Comparison of ENCODE assay signal across 9 cellular contexts in the genomic region with DNA sequence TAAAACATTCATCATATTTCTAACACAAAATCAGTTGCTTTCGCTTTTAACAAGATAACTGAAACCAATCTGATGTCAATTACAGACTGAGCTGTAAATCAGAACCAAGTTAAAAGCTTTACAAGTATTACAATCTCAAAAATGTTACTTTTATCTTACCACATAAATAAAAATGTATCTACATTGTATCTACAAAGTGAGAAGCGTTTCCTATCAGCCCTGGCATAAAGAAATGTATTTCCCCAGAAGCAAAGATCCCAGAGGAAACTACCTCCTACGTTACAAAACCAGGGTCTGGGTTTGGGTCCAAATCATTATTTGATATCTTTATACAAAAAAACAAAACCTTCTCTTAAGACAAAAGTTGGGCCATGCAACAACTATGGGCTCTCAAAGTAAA. TPM values are rescaled to one million over a fixed set of nuclear protein-coding genes. Genes with fewer than 3 reads are reported as not detected.
DNase-seq lines count a peak whose midpoint lies in the region; ATAC-seq, FAIRE-seq and TF ChIP-seq lines count a peak whose summit lies in the region.
"Had no signal": no experiment of that assay in that cellular context is flagged by ENCODE, and none has a peak within 500 bp of the region (broad histone marks: within the 10 kb centered on the region; RNA-seq: fewer than 3 reads in every experiment).

No MANE protein-coding gene starts in this region.

- SMC1A ChIA-PET in GM12878 (lab: Charles Lee; ENCODE audit: uncharacterized antibody, unreplicated experiment), result interaction anchor here (0.6 kb wide), 1 partner anchor 19 kb away, joined by 4 read pairs; no protein-coding TSS in a partner anchor

- H2AFZ ChIP-seq in GM12878 (ENCODE audit: control insufficient read depth, low read depth, low read length), result no peak overlapping the region

- peaks cover 43% of the 10 kb centered on the region for H3K79me2 ChIP-seq in GM12878 (ENCODE audit: control insufficient read depth, insufficient read depth, low read length)

- H3K36me3 Mint-ChIP-seq in activated T-cell treated with anti-CD3 and anti-CD28 coated beads, Interleukin-2, amount 50 U/mL, for 24 hours (ENCODE audit: low read depth), result peaks cover 12% of the 10 kb centered on the region

- H3K9me3 ChIP-seq in GM12878 (replicated peaks; ENCODE audit: control insufficient read depth, insufficient read depth, low read length), result no peaks in the 10 kb centered on the region
- H3K9me3 ChIP-seq in liver (ENCODE audit: control insufficient read depth in 4 of 4, low read length in 3 of 4), result no peaks in the 10 kb centered on the region
- H3K9me3 ChIP-seq in thoracic aorta, result no peaks in the 10 kb centered on the region

- H3K4me3 ChIP-seq in GM12878 (0 out of 2 replicates have a peak overlapping the region, but pooled peaks have one; percentile 64), liver (ENCODE audit: low read depth in 1 of 3, low read length in 3 of 3) (peak overlapping the region in 2 of 3 donors; percentile 27 to 43), thoracic aorta (peak overlapping the region; percentile 97)

- ATAC-seq in GM12878, result no peak
- ATAC-seq in thoracic aorta (ENCODE audit: insufficient number of reproducible peaks, low FRiP score, low read depth), result no peak
- ATAC-seq in GM21423 (IDR thresholded peaks at IDR 0.05; ENCODE audit: unreplicated experiment), result no peak

- CTCF ChIA-PET in GM12878 (lab: Yijun Ruan, JAX), result no interaction called here

- FAIRE-seq in GM12878 (lab: Jason Lieb, UNC) (no peak), urothelium cell line (lab: Jason Lieb, UNC) (no peak)

- TF ChIP-seq POLR2A in GM12878 (IDR thresholded peaks at IDR 0.05; ENCODE audit: low read depth, low read length), result no peak

- no peak for TF ChIP-seq RAD21 in GM12878 (IDR thresholded peaks at IDR 0.05; ENCODE audit: insufficient read depth, low read depth, low read length)
- no peak for TF ChIP-seq RAD21 in liver (IDR thresholded peaks at IDR 0.05)

- no TSS peak for BruUV-seq in GM12878 (replicated peaks; lab: Mats Ljungman, UMichigan)

- H3K27ac Mint-ChIP-seq in activated T-cell treated with anti-CD3 and anti-CD28 coated beads, Interleukin-2, amount 50 U/mL, for 24 hours, result peak overlapping the region; percentile 76

- no peaks in the 10 kb centered on the region for H4K20me1 ChIP-seq in GM12878 (ENCODE audit: control insufficient read depth, insufficient read depth)

- H3K27me3 ChIP-seq in GM12878 (replicated peaks in 1 of 2; ENCODE audit: control insufficient read depth in 2 of 2, insufficient read depth in 2 of 2, low read length in 1 of 2) (no peaks in the 10 kb centered on the region), liver (ENCODE audit: control insufficient read depth in 4 of 4, insufficient read depth in 4 of 4, low read length in 3 of 4) (no peaks in the 10 kb centered on the region), thoracic aorta (replicated peaks; ENCODE audit: insufficient read depth) (no peaks in the 10 kb centered on the region)

- in situ Hi-C loops in GM12878 (cut with MboI), result no loop called here

- H3K9me3 Mint-ChIP-seq in activated T-cell treated with anti-CD3 and anti-CD28 coated beads, Interleukin-2, amount 50 U/mL, for 24 hours, result no peaks in the 10 kb centered on the region
- H3K9me3 Mint-ChIP-seq: CD14-positive monocyte had no signal

- peak overlapping the region; percentile 83 for H3K4me3 Mint-ChIP-seq in activated T-cell treated with anti-CD3 and anti-CD28 coated beads, Interleukin-2, amount 50 U/mL, for 24 hours

- no peak for TF ChIP-seq EP300 in GM12878 (IDR thresholded peaks at IDR 0.05; ENCODE audit: borderline replicate concordance in 1 of 2, control insufficient read depth in 1 of 2, low read depth in 2 of 2, low read length in 2 of 2)

- H3K4me1 Mint-ChIP-seq in activated T-cell treated with anti-CD3 and anti-CD28 coated beads, Interleukin-2, amount 50 U/mL, for 24 hours (ENCODE audit: low read depth), result peaks cover 57% of the 10 kb centered on the region

- no peak overlapping the region for H3K4me2 ChIP-seq in GM12878 (ENCODE audit: control insufficient read depth, insufficient read depth)

- TF ChIP-seq CTCF in GM12878 (IDR thresholded peaks at IDR 0.05 in 2 of 3, conservative IDR thresholded peaks at IDR 0.05 in 1 of 3; ENCODE audit: control insufficient read depth in 2 of 3, extremely low read depth in 1 of 3, insufficient read depth in 1 of 3, low read depth in 3 of 3, low read length in 3 of 3), result no peak
- no peak for TF ChIP-seq CTCF in liver (IDR thresholded peaks at IDR 0.05; ENCODE audit: low read depth, low read length, missing input control)
- no peak for TF ChIP-seq CTCF in thoracic aorta (IDR thresholded peaks at IDR 0.05)

- intact Hi-C loops in GM12878 (cut with micrococcal nuclease; ENCODE audit: unreplicated experiment), result loop anchor here (5.0 kb wide), 1 partner anchor 99 kb away; no protein-coding TSS in a partner anchor

- H3K9ac ChIP-seq in GM12878 (ENCODE audit: control insufficient read depth, insufficient read depth, low read length) (no peak overlapping the region), liver (ENCODE audit: low read depth in 1 of 2, low read length in 2 of 2) (peak overlapping the region in 1 of 2 donors; percentile 79)

- H3K4me1 ChIP-seq in GM12878 (ENCODE audit: control insufficient read depth, insufficient read depth, low read length), result peaks cover 12% of the 10 kb centered on the region
- H3K4me1 ChIP-seq in liver (ENCODE audit: control insufficient read depth in 4 of 4, insufficient read depth in 4 of 4, low read length in 3 of 4), result peaks cover 0 to 36% (median 26%) of the 10 kb centered on the region in 4 donors
- peaks cover 25 to 55% of the 10 kb centered on the region in 2 donors for H3K4me1 ChIP-seq in thoracic aorta (ENCODE audit: control insufficient read depth in 1 of 2, low read depth in 2 of 2)

- POLR2A ChIA-PET in GM12878 (lab: Charles Lee), result no interaction called here

- H3K27ac ChIP-seq in GM12878 (ENCODE audit: control insufficient read depth, insufficient read depth), result no peak overlapping the region
- H3K27ac ChIP-seq in liver (ENCODE audit: low read depth in 1 of 2, low read length in 2 of 2), result peak overlapping the region; percentile 75 to 84
- H3K27ac ChIP-seq in thoracic aorta, result peak overlapping the region; percentile 93 to 99

- 73% methylated on average over 3 of the region's 3 CpGs for WGBS in GM12878 (ENCODE audit: insufficient coverage, insufficient replicate concordance, low lambda C conversion rate, missing lambda C conversion rate)
- 25% methylated on average over 3 of the region's 3 CpGs for WGBS in liver

- H3K36me3 ChIP-seq in GM12878 (ENCODE audit: control insufficient read depth in 2 of 2, insufficient read depth in 2 of 2, low read length in 1 of 2) (no peaks in the 10 kb centered on the region; a peak in 1 of 4 replicates), liver (ENCODE audit: control insufficient read depth in 4 of 4, insufficient read depth in 3 of 4, low read depth in 1 of 4, low read length in 3 of 4) (no peaks in the 10 kb centered on the region), thoracic aorta (no peaks in the 10 kb centered on the region)

- no peaks in the 10 kb centered on the region for H3K27me3 Mint-ChIP-seq in activated T-cell treated with anti-CD3 and anti-CD28 coated beads, Interleukin-2, amount 50 U/mL, for 24 hours

- RAD21 ChIA-PET in GM12878 (lab: Charles Lee; ENCODE audit: unreplicated experiment), result interaction anchor here (0.8 kb wide), 1 partner anchor 18 kb away, joined by 3 read pairs; no protein-coding TSS in a partner anchor

- no peak for DNase-seq in activated T-cell treated with anti-CD3 and anti-CD28 coated beads, Interleukin-2, amount 50 U/mL, for 24 hours
- no peak for DNase-seq in activated T-cell treated with anti-CD3 and anti-CD28 coated beads, Interleukin-2, amount 50 U/mL, for 48 hours
- DNase-seq in GM12878 (ENCODE audit: low read depth, low spot score) (no peak), thoracic aorta (ENCODE audit: low spot score) (no peak), urothelium cell line (ENCODE audit: low spot score) (no peak), NCI-H187 treated with DMSO at 0.1 percent for 48 hours (lab: John Stamatoyannopoulos, UW) (no peak)

TF ChIP-seq in GM12878, 131 proteins besides CTCF, POLR2A, EP300 and RAD21 (continues in another document):
- TF ChIP-seq MYC (IDR thresholded peaks at IDR 0.05; ENCODE audit: insufficient read depth, insufficient read length, insufficient replicate concordance, low read length, severe bottlenecking) (no peak), CBFB (IDR thresholded peaks at IDR 0.05; ENCODE audit: low read depth) (no peak), RB1 (IDR thresholded peaks at IDR 0.05; ENCODE audit: borderline replicate concordance) (no peak)

TF ChIP-seq in liver, 16 proteins besides CTCF, POLR2A, EP300 and RAD21 (continues in another document):
- TF ChIP-seq JUND (IDR thresholded peaks at IDR 0.05) (no peak), YY1 (IDR thresholded peaks at IDR 0.05) (no peak)

RNA-seq across cellular contexts. Expression of a gene that starts 2.6 kb away (rescaled TPM):
- total RNA-seq in GM12878 (2013; cell fraction: nucleolus; rRNA removed), result 23.7 and 25.3 TPM in 2 replicates
- total RNA-seq in GM12878 (2014; rRNA removed) (9.4 and 9.8 TPM in 2 replicates), GM12878 (2014; rRNA removed; fragmentation: Illumina TruSeq; extraction: Trizol) (7.1 and 7.2 TPM in 2 replicates), GM12878 (2021) (10.3 and 14.0 TPM in 2 replicates), liver (10 to 100 TPM in 1 of 2 donors, 1 to 10 TPM in 1; 6.2 to 16.8 TPM), thoracic aorta (10 to 100 TPM; 33.8 to 40.9 TPM)
- 4.8 TPM for polyA plus RNA-seq in GM12878 (2011; ENCODE audit: low read depth)
- polyA plus RNA-seq in GM12878 (2011; rRNA removed) (7.7 and 9.1 TPM in 2 replicates), GM12878 (2014; fragmentation: Illumina TruSeq; extraction: Trizol) (8.6 and 9.2 TPM in 2 replicates), GM12878 (2014; fragmentation: Nextera tagmentation; extraction: Ambion mirVana) (1 to 10 TPM in 1 of 2 experiments, under 1 TPM in 1; 0.76 to 1.1 TPM), GM12878 (2014; rRNA removed) (8.6 and 8.8 TPM in 2 replicates), GM12878 (2016; fragmentation: Nextera tagmentation; extraction: Ambion mirVana) (1 to 10 TPM; 4.9 to 5.2 TPM), liver (1 to 10 TPM; 2.9 to 5.6 TPM)
- polyA plus RNA-seq in GM12878 (2011; cell fraction: cytosol; rRNA removed), result 6.0 and 6.2 TPM in 2 replicates
- 12.4 and 15.8 TPM in 2 replicates for polyA plus RNA-seq in GM12878 (2011; cell fraction: nucleus; rRNA removed)
- polyA plus RNA-seq in GM12878 (2012), result 4.9 and 6.7 TPM in 2 replicates
- 6.9 and 7.5 TPM in 2 replicates for polyA minus RNA-seq in GM12878 (2011; rRNA and poly(A)+ RNA removed)
- polyA minus RNA-seq in GM12878 (2011; cell fraction: cytosol; rRNA and poly(A)+ RNA removed), result 2.3 and 3.0 TPM in 2 replicates
- 4.7 and 10.0 TPM in 2 replicates for polyA minus RNA-seq in GM12878 (2011; cell fraction: nucleus; rRNA and poly(A)+ RNA removed)

Comparison
In these comparisons a context has a peak if more than half of its experiments do, and no peak if none do; other contexts are left out.
1. H3K4me3 ChIP-seq: peak in every context shown above with its lines; median percentile 97 in thoracic aorta; 64 in GM12878; 35 in liver.